1 cellular context compared by ENCODE assay signal in genomic region chr6:16619777-16620176, GRCh38.
A peak's percentile ranks its signal among the peaks of the same experiment; 100 is the strongest.
TF ChIP-seq lines count a peak whose summit lies in the region.

No MANE protein-coding gene starts in this region.

TF ChIP-seq in HepG2, 621 proteins besides CTCF, POLR2A, EP300 and RAD21 (continued from another document):
- TF ChIP-seq ZNF770 (CRISPR knock-in tag; IDR thresholded peaks at IDR 0.05) (peak; percentile 60; the same call in 1 of the 2 replicates), STAT5B (CRISPR knock-in tag; IDR thresholded peaks at IDR 0.05) (no peak), RBM39 (IDR thresholded peaks at IDR 0.05; ENCODE audit: low read depth, low read length, poor library complexity, severe bottlenecking) (no peak), NFAT5 (CRISPR knock-in tag; IDR thresholded peaks at IDR 0.05) (no peak), ZNF703 (CRISPR knock-in tag; IDR thresholded peaks at IDR 0.05; ENCODE audit: borderline replicate concordance) (no peak), MLXIP (CRISPR knock-in tag; IDR thresholded peaks at IDR 0.05; ENCODE audit: borderline replicate concordance) (no peak), POLR2AphosphoS2 (IDR thresholded peaks at IDR 0.05; ENCODE audit: low read depth, low read length) (no peak), PRPF4 (IDR thresholded peaks at IDR 0.05; ENCODE audit: low read depth, low read length, poor library complexity, severe bottlenecking) (no peak), ZFX (CRISPR knock-in tag; IDR thresholded peaks at IDR 0.05; ENCODE audit: low read depth) (no peak), BCLAF1 (IDR thresholded peaks at IDR 0.05) (no peak), ADNP (CRISPR knock-in tag; IDR thresholded peaks at IDR 0.05) (no peak), SALL2 (CRISPR knock-in tag; IDR thresholded peaks at IDR 0.05) (no peak)
